Comparison of ENCODE assay signal across 8 cellular contexts in the genomic region with DNA sequence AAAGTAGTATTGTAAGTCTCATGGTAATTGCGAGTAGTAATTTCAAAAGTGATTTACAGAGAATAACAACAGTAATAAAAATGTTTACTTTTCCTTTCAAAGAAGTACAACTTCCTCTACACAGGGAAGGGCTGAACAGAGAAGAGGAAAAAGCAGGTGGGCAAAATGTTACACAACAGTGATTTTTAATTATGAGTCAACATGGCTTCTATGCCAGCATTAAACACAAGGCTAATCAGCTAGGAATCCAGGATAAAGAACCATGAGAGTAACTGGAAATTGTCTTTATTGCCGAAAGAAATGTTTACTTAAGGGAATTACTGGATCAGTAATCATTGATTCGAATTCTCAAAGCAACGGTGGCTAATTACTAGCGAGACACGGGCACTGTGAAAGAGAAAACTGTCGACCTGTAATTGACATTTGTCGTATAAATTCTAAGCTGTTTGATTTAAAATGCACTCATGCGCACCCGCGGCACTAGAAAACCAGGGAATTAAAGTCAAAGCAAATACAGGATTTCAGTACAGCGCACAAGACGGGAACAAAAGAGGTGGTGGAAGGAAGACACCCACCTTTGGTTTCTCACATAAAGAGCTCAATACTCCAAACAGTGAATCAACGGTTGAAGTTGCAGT. TPM values are rescaled to one million over a fixed set of nuclear protein-coding genes. Genes with fewer than 3 reads are reported as not detected.
DNase-seq lines count a peak whose midpoint lies in the region; ATAC-seq and TF ChIP-seq lines count a peak whose summit lies in the region.

No MANE protein-coding gene starts in this region.

- H3K36me3 Mint-ChIP-seq in activated T-cell treated with anti-CD3 and anti-CD28 coated beads, Interleukin-2, amount 50 U/mL, for 24 hours (ENCODE audit: low read depth) = peaks cover 5% of the 10 kb centered on the region
- no peaks in the 10 kb centered on the region for H3K36me3 Mint-ChIP-seq in activated naive CD8-positive, alpha-beta T cell treated with anti-CD3 and anti-CD28 coated beads, Interleukin-2, amount 10 ng/mL, durations not matched to agents 7 days and 5 days

- H3K9me3 ChIP-seq in iPS DF 6.9 (ENCODE audit: control insufficient read depth, insufficient read depth, low read length) = no peaks in the 10 kb centered on the region
- no peaks in the 10 kb centered on the region for H3K9me3 ChIP-seq in sigmoid colon

- intact Hi-C loops in sigmoid colon (cut with DNase I) = loop anchor here (5.0 kb wide), 1 partner anchor 133 kb away; the partner anchor contains the start of gene GRSF1

- no peaks in the 10 kb centered on the region for H3K9me3 Mint-ChIP-seq in activated T-cell treated with anti-CD3 and anti-CD28 coated beads, Interleukin-2, amount 50 U/mL, for 24 hours
- H3K9me3 Mint-ChIP-seq in activated naive CD8-positive, alpha-beta T cell treated with anti-CD3 and anti-CD28 coated beads, Interleukin-2, amount 10 ng/mL, durations not matched to agents 7 days and 5 days = no peaks in the 10 kb centered on the region

- no peak for TF ChIP-seq CTCF in sigmoid colon (IDR thresholded peaks at IDR 0.05)

- H3K4me3 Mint-ChIP-seq in activated T-cell treated with anti-CD3 and anti-CD28 coated beads, Interleukin-2, amount 50 U/mL, for 24 hours = peak overlapping the region; percentile 84
- H3K4me3 Mint-ChIP-seq in activated naive CD8-positive, alpha-beta T cell treated with anti-CD3 and anti-CD28 coated beads, Interleukin-2, amount 10 ng/mL, durations not matched to agents 7 days and 5 days = peak overlapping the region; percentile 94

- POLR2A ChIA-PET in activated naive CD8-positive, alpha-beta T cell treated with anti-CD3 and anti-CD28 coated beads, Interleukin-2, amount 10 ng/mL, durations not matched to agents 7 days and 5 days (lab: Charles Lee) = interaction anchor here (1.3 to 4.6 kb wide), 8 partner anchors 13 to 300 kb away, joined by 3 to 59 read pairs (median 6); partner anchors contain the start of genes DCK, GRSF1, MOB1B and UTP3

- TF ChIP-seq EP300 in sigmoid colon (IDR thresholded peaks at IDR 0.05) = no peak

- H3K27me3 Mint-ChIP-seq in activated T-cell treated with anti-CD3 and anti-CD28 coated beads, Interleukin-2, amount 50 U/mL, for 24 hours = no peaks in the 10 kb centered on the region
- no peaks in the 10 kb centered on the region for H3K27me3 Mint-ChIP-seq in activated naive CD8-positive, alpha-beta T cell treated with anti-CD3 and anti-CD28 coated beads, Interleukin-2, amount 10 ng/mL, durations not matched to agents 7 days and 5 days

- DNase-seq in activated T-cell treated with anti-CD3 and anti-CD28 coated beads, Interleukin-2, amount 50 U/mL, for 24 hours = no peak
- no peak for DNase-seq in activated T-cell treated with anti-CD3 and anti-CD28 coated beads for 4 hours
- peak; percentile 78 to 85 for DNase-seq in NCI-H1930 (lab: John Stamatoyannopoulos, UW)
- no peak for DNase-seq in activated naive CD8-positive, alpha-beta T cell treated with anti-CD3 and anti-CD28 coated beads, Interleukin-2, amount 10 ng/mL, durations not matched to agents 7 days and 5 days
- DNase-seq in iPS DF 6.9 (ENCODE audit: low read depth, low spot score) = no peak
- DNase-seq in sigmoid colon = no peak
- DNase-seq in MV-4-11 (lab: John Stamatoyannopoulos, UW) = no peak
- DNase-seq in NCI-H1048 (lab: John Stamatoyannopoulos, UW) = no peak

- H3K4me1 ChIP-seq in iPS DF 6.9 (ENCODE audit: control insufficient read depth, insufficient read depth, low read length) (0 out of 2 replicates have a peak, but pooled peaks cover 1% of the 10 kb centered on the region), sigmoid colon (peaks cover 0 to 30% (median 19%) of the 10 kb centered on the region in 4 donors)

- no peak for ATAC-seq in activated naive CD8-positive, alpha-beta T cell treated with anti-CD3 and anti-CD28 coated beads, Interleukin-2, amount 10 ng/mL, durations not matched to agents 7 days and 5 days (ENCODE audit: low read depth)

- peak overlapping the region; percentile 84 for H3K27ac Mint-ChIP-seq in activated T-cell treated with anti-CD3 and anti-CD28 coated beads, Interleukin-2, amount 50 U/mL, for 24 hours
- H3K27ac Mint-ChIP-seq in activated naive CD8-positive, alpha-beta T cell treated with anti-CD3 and anti-CD28 coated beads, Interleukin-2, amount 10 ng/mL, durations not matched to agents 7 days and 5 days = peak overlapping the region; percentile 93

- H3K27me3 ChIP-seq in iPS DF 6.9 (ENCODE audit: control insufficient read depth, insufficient read depth, low read length) = no peaks in the 10 kb centered on the region
- no peaks in the 10 kb centered on the region for H3K27me3 ChIP-seq in sigmoid colon

- H3K36me3 ChIP-seq in iPS DF 6.9 (ENCODE audit: control insufficient read depth, insufficient read depth, low read length) (no peaks in the 10 kb centered on the region), sigmoid colon (no peaks in the 10 kb centered on the region)

- H3K4me1 Mint-ChIP-seq in activated T-cell treated with anti-CD3 and anti-CD28 coated beads, Interleukin-2, amount 50 U/mL, for 24 hours (ENCODE audit: low read depth) = peaks cover 25% of the 10 kb centered on the region
- peaks cover 22% of the 10 kb centered on the region for H3K4me1 Mint-ChIP-seq in activated naive CD8-positive, alpha-beta T cell treated with anti-CD3 and anti-CD28 coated beads, Interleukin-2, amount 10 ng/mL, durations not matched to agents 7 days and 5 days

- no CpG with 5 or more reads among the region's 14 CpGs for WGBS in iPS DF 6.9 (ENCODE audit: insufficient coverage, insufficient read length)
- WGBS in sigmoid colon, 2 donors = 3% methylated on average over 14 of the region's 14 CpGs

- no peak for TF ChIP-seq POLR2A in sigmoid colon (IDR thresholded peaks at IDR 0.05)

- H3K4me3 ChIP-seq in iPS DF 6.9 (ENCODE audit: low read length) (peak overlapping the region; percentile 91; the same call in 1 of the 2 replicates), sigmoid colon (peak overlapping the region; percentile 66 to 91 (median 84))

- H3K27ac ChIP-seq in iPS DF 6.9 (ENCODE audit: low read length) = no peak overlapping the region
- peak overlapping the region; percentile 92 to 98 (median 97) for H3K27ac ChIP-seq in sigmoid colon

RNA-seq across cellular contexts. Expression of gene UTP3, which starts 15.5 kb away (rescaled TPM):
- total RNA-seq in activated naive CD8-positive, alpha-beta T cell treated with anti-CD3 and anti-CD28 coated beads, Interleukin-2, amount 10 ng/mL, durations not matched to agents 7 days and 5 days = 10 to 100 TPM; 35.7 to 39.1 TPM
- total RNA-seq in sigmoid colon = 10 to 100 TPM; 15.3 to 19.7 (median 15.6) TPM
- 10 to 100 TPM; 13.4 to 31.8 (median 15.0) TPM for polyA plus RNA-seq in sigmoid colon

RNA-seq across cellular contexts. Expression of gene RUFY3, which starts 17.9 kb away (rescaled TPM):
- total RNA-seq in activated naive CD8-positive, alpha-beta T cell treated with anti-CD3 and anti-CD28 coated beads, Interleukin-2, amount 10 ng/mL, durations not matched to agents 7 days and 5 days = 10 to 100 TPM; 38.0 to 38.5 TPM
- 10 to 100 TPM; 47.4 to 73.4 (median 65.1) TPM for total RNA-seq in sigmoid colon
- polyA plus RNA-seq in sigmoid colon = 10 to 100 TPM in 2 of 3 donors, 1 to 10 TPM in 1; 6.0 to 16.9 (median 11.3) TPM

RNA-seq across cellular contexts. Expression of gene JCHAIN, which starts 37.5 kb away (rescaled TPM):
- total RNA-seq in activated naive CD8-positive, alpha-beta T cell treated with anti-CD3 and anti-CD28 coated beads, Interleukin-2, amount 10 ng/mL, durations not matched to agents 7 days and 5 days = under 1 TPM in 1 of 2 experiments, not detected in 1; 0.60 TPM
- 1 to 10 TPM in 3 of 4 donors, not detected in 1; 1.4 to 2.0 (median 1.6) TPM for total RNA-seq in sigmoid colon
- 100 to 1,000 TPM in 2 of 3 donors, 10 to 100 TPM in 1; 88.9 to 206 (median 131) TPM for polyA plus RNA-seq in sigmoid colon

Comparison
In these comparisons a context has a peak if more than half of its experiments do, and no peak if none do; other contexts are left out.
1. DNase-seq: peak in NCI-H1930 (2 of 2); none in activated T-cell treated with anti-CD3 and anti-CD28 coated beads, Interleukin-2, amount 50 U/mL, for 24 hours (single experiment), activated T-cell treated with anti-CD3 and anti-CD28 coated beads for 4 hours (single experiment), activated naive CD8-positive, alpha-beta T cell treated with anti-CD3 and anti-CD28 coated beads, Interleukin-2, amount 10 ng/mL, durations not matched to agents 7 days and 5 days (single experiment), iPS DF 6.9 (single experiment), sigmoid colon (single experiment), MV-4-11 (single experiment) and NCI-H1048 (single experiment).